17 cellular contexts compared by ENCODE assay signal in the genomic region with DNA sequence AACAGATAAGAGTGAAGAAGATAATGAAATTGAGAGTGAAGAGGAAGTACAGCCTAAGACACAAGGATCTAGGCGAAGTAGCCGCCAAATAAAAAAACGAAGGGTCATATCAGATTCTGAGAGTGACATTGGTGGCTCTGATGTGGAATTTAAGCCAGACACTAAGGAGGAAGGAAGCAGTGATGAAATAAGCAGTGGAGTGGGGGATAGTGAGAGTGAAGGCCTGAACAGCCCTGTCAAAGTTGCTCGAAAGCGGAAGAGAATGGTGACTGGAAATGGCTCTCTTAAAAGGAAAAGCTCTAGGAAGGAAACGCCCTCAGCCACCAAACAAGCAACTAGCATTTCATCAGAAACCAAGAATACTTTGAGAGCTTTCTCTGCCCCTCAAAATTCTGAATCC. TPM values are rescaled to one million over a fixed set of nuclear protein-coding genes. Genes with fewer than 3 reads are reported as not detected.
DNase-seq lines count a peak whose midpoint lies in the region; ATAC-seq, FAIRE-seq and TF ChIP-seq lines count a peak whose summit lies in the region.
"Had no signal": no experiment of that assay in that cellular context is flagged by ENCODE, and none has a peak within 500 bp of the region (broad histone marks: within the 10 kb centered on the region; RNA-seq: fewer than 3 reads in every experiment).

No MANE protein-coding gene starts in this region.

- TSS peak; percentile 33 for BruUV-seq in K562 (replicated peaks; lab: Mats Ljungman, UMichigan)

- TF ChIP-seq EP300 in K562 (IDR thresholded peaks at IDR 0.05; ENCODE audit: low read length) = no peak

- in situ Hi-C loops in K562 (cut with MboI) = no loop called here

- H3K36me3 ChIP-seq in K562 (ENCODE audit: control insufficient read depth, insufficient read depth, low read length) = peaks cover 97% of the 10 kb centered on the region

- H3K4me3 ChIP-seq in NB4 (ENCODE audit: low read depth, low read length) = no peak overlapping the region
- H3K4me3 ChIP-seq in K562 = no peak overlapping the region

- H2AFZ ChIP-seq in K562 (ENCODE audit: low read depth, low read length) = no peak overlapping the region

- H3K27me3 ChIP-seq in K562 (ENCODE audit: control insufficient read depth in 2 of 2, insufficient read depth in 2 of 2, low read length in 2 of 2) = no peaks in the 10 kb centered on the region

- TF ChIP-seq CTCF in NB4 (IDR thresholded peaks at IDR 0.05; ENCODE audit: low read depth, low read length) (no peak), K562 (IDR thresholded peaks at IDR 0.05 in 2 of 3, conservative IDR thresholded peaks at IDR 0.05 in 1 of 3; ENCODE audit: insufficient read depth in 2 of 3, low read depth in 1 of 3, low read length in 3 of 3) (no peak)

- peaks cover 3 to 7% of the 10 kb centered on the region in 2 donors for H3K9me3 Mint-ChIP-seq in activated T-cell treated with anti-CD3 and anti-CD28 coated beads, Interleukin-2, amount 50 U/mL, for 72 hours

- no peak overlapping the region for H3K9ac ChIP-seq in K562 (ENCODE audit: insufficient read depth in 1 of 2, low read depth in 2 of 2, low read length in 2 of 2)

- 86% methylated on average over 6 of the region's 6 CpGs for WGBS in K562 (ENCODE audit: insufficient coverage, low coverage, missing lambda C conversion rate)

- intact Hi-C loops in K562 (cut with micrococcal nuclease) = no loop called here

- peaks cover 37 to 74% of the 10 kb centered on the region in 2 donors for H3K36me3 Mint-ChIP-seq in activated T-cell treated with anti-CD3 and anti-CD28 coated beads, Interleukin-2, amount 50 U/mL, for 72 hours (ENCODE audit: insufficient read depth in 2 of 2)

- H3K4me1 Mint-ChIP-seq in activated T-cell treated with anti-CD3 and anti-CD28 coated beads, Interleukin-2, amount 50 U/mL, for 72 hours (ENCODE audit: low read depth) = no peaks in the 10 kb centered on the region
- H3K4me1 Mint-ChIP-seq: brain, neural crest cell had no signal

- CTCF ChIA-PET in K562 (lab: Yijun Ruan, JAX; ENCODE audit: low intra/inter-chr PET ratio) = no interaction called here

- peaks cover 15% of the 10 kb centered on the region for H3K9me3 ChIP-seq in K562 (replicated peaks; ENCODE audit: control insufficient read depth, insufficient read depth, low read depth, low read length)

- no peak for FAIRE-seq in K562 (lab: Jason Lieb, UNC)
- FAIRE-seq: GM18507 had no signal

- H3K79me2 ChIP-seq in K562 (ENCODE audit: control insufficient read depth, insufficient read depth, low read length) = peaks cover 62% of the 10 kb centered on the region

- no peaks in the 10 kb centered on the region for H3K9me1 ChIP-seq in K562 (ENCODE audit: control insufficient read depth, insufficient read depth, low read length)

- no peak for TF ChIP-seq RAD21 in K562 (CRISPR knock-in tag; conservative IDR thresholded peaks at IDR 0.05 in 1 of 2, IDR thresholded peaks at IDR 0.05 in 1 of 2)

- no peaks in the 10 kb centered on the region for H3K27me3 Mint-ChIP-seq in activated T-cell treated with anti-CD3 and anti-CD28 coated beads, Interleukin-2, amount 50 U/mL, for 72 hours (ENCODE audit: low read depth)
- H3K27me3 Mint-ChIP-seq: brain had no signal

- no peaks in the 10 kb centered on the region for H4K20me1 ChIP-seq in K562 (replicated peaks; ENCODE audit: control insufficient read depth, insufficient read depth, low read length)

- no peak for DNase-seq in activated T-cell treated with anti-CD3 and anti-CD28 coated beads, Interleukin-2, amount 50 U/mL, for 72 hours
- DNase-seq in activated T-cell treated with anti-CD3 and anti-CD28 coated beads, Interleukin-2, amount 50 U/mL, for 1 hour = no peak
- DNase-seq in NB4 (ENCODE audit: low read depth) (peak; percentile 35), K562 (ENCODE audit: extremely low read depth in 1 of 4, low spot score in 3 of 4) (no peak), pons (ENCODE audit: low spot score) (peak; percentile 51), dedifferentiated amniotic fluid mesenchymal stem cell (ENCODE audit: extremely low spot score) (no peak), NCI-H2107 treated with DMSO at 0.1 percent for 48 hours (lab: John Stamatoyannopoulos, UW; ENCODE audit: unreplicated experiment) (no peak), middle frontal gyrus (ENCODE audit: extremely low spot score, low spot score) (no peak)
- DNase-seq: activated naive CD4-positive, alpha-beta T cell; DMS153; NCI-H2081; NCI-H748 treated with DMSO at 0.1 percent for 48 hours; stimulated activated CD4-positive, alpha-beta T cell treated with anti-CD3 and anti-CD28 coated beads, Interleukin-4, amount 100 ng/mL, for 1 hour; T-helper 9 cell had no signal

- POLR2A ChIA-PET in K562 (lab: Yijun Ruan, JAX) = no interaction called here

- no peaks in the 10 kb centered on the region for H3K4me1 ChIP-seq in K562 (replicated peaks in 1 of 2; ENCODE audit: control insufficient read depth in 2 of 2, insufficient read depth in 2 of 2, low read length in 2 of 2)

- H3K4me3 Mint-ChIP-seq in activated T-cell treated with anti-CD3 and anti-CD28 coated beads, Interleukin-2, amount 50 U/mL, for 72 hours = no peak overlapping the region
- H3K4me3 Mint-ChIP-seq: brain, neural crest cell had no signal

- no peak overlapping the region for H3K27ac ChIP-seq in K562 (ENCODE audit: extremely low read depth, low read depth, low read length)

- ATAC-seq in activated T-cell treated with anti-CD3 and anti-CD28 coated beads, Interleukin-2, amount 50 U/mL, for 72 hours (replicated peaks in 1 of 2) = no peak
- ATAC-seq in K562 = no peak

- H3K4me2 ChIP-seq in K562 (ENCODE audit: insufficient read depth, low read length) = no peak overlapping the region

- peak overlapping the region; percentile 90 for H3K27ac Mint-ChIP-seq in activated T-cell treated with anti-CD3 and anti-CD28 coated beads, Interleukin-2, amount 50 U/mL, for 72 hours

- TF ChIP-seq POLR2A in NB4 (IDR thresholded peaks at IDR 0.05; ENCODE audit: extremely low read depth, insufficient read length) (no peak), K562 (conservative IDR thresholded peaks at IDR 0.05) (no peak)

TF ChIP-seq in K562, 482 proteins besides CTCF, POLR2A, EP300 and RAD21:
- no peak for TF ChIP-seq CEBPZ (IDR thresholded peaks at IDR 0.05; ENCODE audit: borderline replicate concordance, low read depth, low read length)

RNA-seq across cellular contexts. Expression of gene MSH6, which starts 15.7 kb away (rescaled TPM):
- total RNA-seq in activated T-cell treated with anti-CD3 and anti-CD28 coated beads, Interleukin-2, amount 50 U/mL, for 72 hours = 100 to 1,000 TPM; 109 to 140 TPM
- total RNA-seq in K562 (2011; cell fraction: chromatin; rRNA removed; ENCODE audit: low replicate concordance) = 38.9 and 108 TPM in 2 replicates
- 25.7 and 28.0 TPM in 2 replicates for total RNA-seq in K562 (2011; cell fraction: nucleolus; rRNA removed)
- 39.7 and 43.1 TPM in 2 replicates for total RNA-seq in K562 (2011; cell fraction: nucleoplasm; rRNA removed)
- total RNA-seq in K562 (2014; rRNA removed) = 72.3 and 112 TPM in 2 replicates
- 147 and 189 TPM in 2 replicates for total RNA-seq in K562 (2014; rRNA removed; fragmentation: Illumina TruSeq; extraction: Trizol)
- total RNA-seq in K562 (2015; rRNA removed; fragmentation: Illumina TruSeq; extraction: Trizol) = 107 and 122 TPM in 2 replicates
- total RNA-seq in K562 (2021) = 142 and 146 TPM in 2 replicates
- polyA plus RNA-seq in K562 (2011; rRNA removed) = 54.4 and 74.7 TPM in 2 replicates
- 29.7 and 38.7 TPM in 2 replicates for polyA plus RNA-seq in K562 (2011; cell fraction: cytosol; rRNA removed)
- 19.6 and 27.8 TPM in 2 replicates for polyA plus RNA-seq in K562 (2011; cell fraction: nucleus; rRNA removed)
- polyA plus RNA-seq in K562 (2012) = 54.1 and 63.9 TPM in 2 replicates
- 99.9 and 127 TPM in 2 replicates for polyA plus RNA-seq in K562 (2014; fragmentation: Illumina TruSeq; extraction: Trizol)
- 10 to 100 TPM; 15.3 to 30.3 TPM for polyA plus RNA-seq in K562 (2014; fragmentation: Nextera tagmentation; extraction: Ambion mirVana)
- polyA plus RNA-seq in K562 (2014; rRNA removed) = 78.0 and 80.5 TPM in 2 replicates
- polyA minus RNA-seq in K562 (2011; rRNA and poly(A)+ RNA removed) = 127 and 153 TPM in 2 replicates
- 69.2 and 76.6 TPM in 2 replicates for polyA minus RNA-seq in K562 (2011; cell fraction: cytosol; rRNA and poly(A)+ RNA removed)
- polyA minus RNA-seq in K562 (2011; cell fraction: nucleus; rRNA and poly(A)+ RNA removed) = 16.4 and 32.9 TPM in 2 replicates

Comparison
In these comparisons a context has a peak if more than half of its experiments do, and no peak if none do; other contexts are left out.
1. DNase-seq: peak in NB4 (single experiment) and pons (single experiment); none in activated T-cell treated with anti-CD3 and anti-CD28 coated beads, Interleukin-2, amount 50 U/mL, for 72 hours (0 of 2), activated T-cell treated with anti-CD3 and anti-CD28 coated beads, Interleukin-2, amount 50 U/mL, for 1 hour (single experiment), K562 (0 of 4), dedifferentiated amniotic fluid mesenchymal stem cell (single experiment), NCI-H2107 treated with DMSO at 0.1 percent for 48 hours (single experiment) and middle frontal gyrus (single experiment).